In the genomic region with DNA sequence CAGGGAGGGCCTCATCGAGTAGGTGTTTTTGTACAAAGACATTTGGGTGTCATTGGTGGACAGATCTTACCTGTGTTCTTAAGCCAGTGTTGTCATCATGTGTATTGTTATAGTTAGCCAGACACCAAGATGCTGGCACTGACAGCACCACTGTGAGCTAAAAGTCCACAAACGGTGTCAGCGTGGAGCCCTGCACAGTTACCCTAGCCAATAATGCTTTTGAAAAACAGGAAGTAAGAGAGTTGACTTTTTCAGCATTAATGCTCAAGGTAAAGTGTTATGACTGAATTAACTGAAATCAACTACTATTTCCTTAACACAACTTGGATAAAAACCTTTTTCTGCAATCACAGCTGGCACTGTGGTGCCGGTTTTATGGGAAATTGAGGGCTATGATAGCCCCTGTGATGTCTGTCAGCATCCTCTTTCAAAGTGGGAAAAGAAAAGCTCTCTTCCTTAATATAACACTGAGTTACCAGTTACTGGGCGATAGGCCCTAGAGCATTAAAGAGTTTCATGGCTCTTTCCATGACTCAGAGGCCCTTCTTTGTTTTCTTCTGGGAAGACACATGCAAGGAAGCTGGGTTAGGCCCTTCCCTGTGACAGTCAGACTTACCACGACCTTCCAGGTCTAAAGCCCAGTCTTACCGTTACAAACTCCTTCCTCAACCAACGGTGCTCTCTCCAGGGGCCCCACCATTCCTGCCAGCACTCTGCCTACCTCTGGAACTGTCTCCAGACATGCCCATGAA, we compare ENCODE assay signal across 2 cellular contexts. TPM values are rescaled to one million over a fixed set of nuclear protein-coding genes. Genes with fewer than 3 reads are reported as not detected.
"Had no signal": no experiment of that assay in that cellular context is flagged by ENCODE, and none has a peak within 500 bp of the region (broad histone marks: within the 10 kb centered on the region; RNA-seq: fewer than 3 reads in every experiment).

No MANE protein-coding gene starts in this region.

RNA-seq across cellular contexts. Expression of gene NUDT4B, which starts 37.6 kb away (rescaled TPM):
- total RNA-seq: kidney, sciatic nerve had no signal
